Comparison of ENCODE assay signal across 21 cellular contexts in genomic region chr9:19294219-19294618, GRCh38.
DNase-seq lines count a peak whose midpoint lies in the region; ATAC-seq, FAIRE-seq and TF ChIP-seq lines count a peak whose summit lies in the region.
"Had no signal": no experiment of that assay in that cellular context is flagged by ENCODE, and none has a peak within 500 bp of the region (broad histone marks: within the 10 kb centered on the region; RNA-seq: fewer than 3 reads in every experiment).

No MANE protein-coding gene starts in this region.

- intact Hi-C loops in heart right ventricle (cut with DNase I) (no loop called here), mucosa of descending colon (cut with DNase I, micrococcal nuclease) (no loop called here)

- no peak overlapping the region for H3K4me3 Mint-ChIP-seq in activated T-helper 17 cell treated with anti-CD3 and anti-CD28 coated beads, Interleukin-2, amount 50 U/mL, for 72 hours
- H3K4me3 Mint-ChIP-seq in osteocyte (ENCODE audit: unreplicated experiment) = no peak overlapping the region
- H3K4me3 Mint-ChIP-seq: CD4-positive, CD25-positive, alpha-beta regulatory T cell had no signal

- H3K4me1 ChIP-seq in heart right ventricle = peaks cover 0 to 8% (median 5%) of the 10 kb centered on the region in 9 donors
- no peaks in the 10 kb centered on the region for H3K4me1 ChIP-seq in mucosa of descending colon (ENCODE audit: low read depth)
- H3K4me1 ChIP-seq: SJCRH30 had no signal

- no peak for TF ChIP-seq POLR2A in H54 (IDR thresholded peaks at IDR 0.05; ENCODE audit: low read depth, low read length)

- H3K36me3 ChIP-seq in heart right ventricle (peaks cover 0 to 86% (median 28%) of the 10 kb centered on the region in 9 donors), mucosa of descending colon (ENCODE audit: low read depth) (no peaks in the 10 kb centered on the region)
- H3K36me3 ChIP-seq: SJCRH30 had no signal

- H3K36me3 Mint-ChIP-seq in activated T-helper 17 cell treated with anti-CD3 and anti-CD28 coated beads, Interleukin-2, amount 50 U/mL, for 72 hours (ENCODE audit: low read depth) = peaks cover 78% of the 10 kb centered on the region
- H3K36me3 Mint-ChIP-seq in osteocyte (ENCODE audit: unreplicated experiment) = peaks cover 42% of the 10 kb centered on the region

- H3K9me3 ChIP-seq in heart right ventricle (no peaks in the 10 kb centered on the region), mucosa of descending colon (no peaks in the 10 kb centered on the region)
- H3K9me3 ChIP-seq: SJCRH30 had no signal

- peak overlapping the region; percentile 1 for H3K27ac Mint-ChIP-seq in activated T-helper 17 cell treated with anti-CD3 and anti-CD28 coated beads, Interleukin-2, amount 50 U/mL, for 72 hours
- no peak overlapping the region for H3K27ac Mint-ChIP-seq in osteocyte (ENCODE audit: unreplicated experiment)

- no peaks in the 10 kb centered on the region for H3K27me3 ChIP-seq in heart right ventricle
- H3K27me3 ChIP-seq: SJCRH30 had no signal

- no peak for ATAC-seq in activated T-helper 17 cell treated with anti-CD3 and anti-CD28 coated beads, Interleukin-2, amount 50 U/mL, for 72 hours (replicated peaks)
- peak; percentile 29 to 86 (median 67) for ATAC-seq in heart right ventricle
- peak; percentile 39 for ATAC-seq in mucosa of descending colon
- ATAC-seq: K562, Panc1 had no signal

- H3K9me3 Mint-ChIP-seq in activated T-helper 17 cell treated with anti-CD3 and anti-CD28 coated beads, Interleukin-2, amount 50 U/mL, for 72 hours = no peaks in the 10 kb centered on the region
- H3K9me3 Mint-ChIP-seq in osteocyte (ENCODE audit: unreplicated experiment) = no peaks in the 10 kb centered on the region
- H3K9me3 Mint-ChIP-seq: CD4-positive, CD25-positive, alpha-beta regulatory T cell had no signal

- no peak overlapping the region for H3K4me3 ChIP-seq in heart right ventricle
- no peak overlapping the region for H3K4me3 ChIP-seq in mucosa of descending colon
- H3K4me3 ChIP-seq: K562, SJCRH30 had no signal

- no peak for DNase-seq in H54 (ENCODE audit: insufficient read length, low spot score)
- no peak for DNase-seq in heart right ventricle
- no peak for DNase-seq in mucosa of descending colon
- DNase-seq in activated CD4-positive, CD25-positive, alpha-beta regulatory T cell (lab: John Stamatoyannopoulos, UW) = no peak
- no peak for DNase-seq in NOMO-1 treated with DMSO at 0.1 percent for 48 hours (lab: John Stamatoyannopoulos, UW; ENCODE audit: unreplicated experiment)
- no peak for DNase-seq in osteocyte (ENCODE audit: extremely low spot score, unreplicated experiment)
- DNase-seq: CD4-positive, CD25-positive, alpha-beta regulatory T cell; DMS79; HCEC 1CT; MM.1S; NCI-H1048; NCI-H1436; NCI-H2029; NCI-H226; NCI-H524; NCI-H774; NK-92 treated with Interleukin-12 subunit alpha and Interleukin-12 subunit beta, amount 100 ng/mL, for 24 hours; SJCRH30 had no signal

- TF ChIP-seq CTCF in heart right ventricle (IDR thresholded peaks at IDR 0.05) (no peak), mucosa of descending colon (IDR thresholded peaks at IDR 0.05) (no peak), osteocyte (IDR thresholded peaks at IDR 0.05) (no peak)

- peak; percentile 30 for FAIRE-seq in H54 (lab: Jason Lieb, UNC)
- FAIRE-seq: K562 had no signal

- WGBS in heart right ventricle, 2 donors = 52 to 65% methylated on average over 4 of the region's 4 CpGs

- no peaks in the 10 kb centered on the region for H3K4me1 Mint-ChIP-seq in activated T-helper 17 cell treated with anti-CD3 and anti-CD28 coated beads, Interleukin-2, amount 50 U/mL, for 72 hours
- peaks cover 22% of the 10 kb centered on the region for H3K4me1 Mint-ChIP-seq in osteocyte (ENCODE audit: unreplicated experiment)

- H3K27ac ChIP-seq in heart right ventricle = peak overlapping the region in 2 of 10 donors; percentile 12 to 18
- H3K27ac ChIP-seq: SJCRH30 had no signal

- no peaks in the 10 kb centered on the region for H3K27me3 Mint-ChIP-seq in activated T-helper 17 cell treated with anti-CD3 and anti-CD28 coated beads, Interleukin-2, amount 50 U/mL, for 72 hours
- no peaks in the 10 kb centered on the region for H3K27me3 Mint-ChIP-seq in osteocyte (ENCODE audit: unreplicated experiment)
- H3K27me3 Mint-ChIP-seq: CD4-positive, CD25-positive, alpha-beta regulatory T cell had no signal
